ENCODE assay signal across 8 cellular contexts in genomic region chr12:8108808-8109398, GRCh38. TPM values are rescaled to one million over a fixed set of nuclear protein-coding genes. Genes with fewer than 3 reads are reported as not detected.
DNase-seq lines count a peak whose midpoint lies in the region; ATAC-seq and TF ChIP-seq lines count a peak whose summit lies in the region.

No MANE protein-coding gene starts in this region.

- peak; percentile 88 to 99 (median 96) for TF ChIP-seq CTCF in adrenal gland (IDR thresholded peaks at IDR 0.05)
- TF ChIP-seq CTCF in left ventricle myocardium inferior (IDR thresholded peaks at IDR 0.05; ENCODE audit: borderline replicate concordance), result peak; percentile 98

- H3K27me3 ChIP-seq in adrenal gland, result no peaks in the 10 kb centered on the region
- H3K27me3 ChIP-seq in left ventricle myocardium inferior (ENCODE audit: low read depth), result no peaks in the 10 kb centered on the region
- no peaks in the 10 kb centered on the region for H3K27me3 ChIP-seq in aorta (ENCODE audit: control insufficient read depth in 1 of 2, insufficient read depth in 2 of 2, low read length in 1 of 2)

- H3K4me1 ChIP-seq in adrenal gland (replicated peaks in 1 of 2) (no peaks in the 10 kb centered on the region), left ventricle myocardium inferior (no peaks in the 10 kb centered on the region), aorta (ENCODE audit: control insufficient read depth in 1 of 2, insufficient read depth in 2 of 2, low read length in 2 of 2) (no peaks in the 10 kb centered on the region)

- ATAC-seq in aorta (ENCODE audit: low FRiP score), result peak; percentile 89

- WGBS in adrenal gland, 4 donors, result 1 to 2% (median 1%) methylated on average over 3 of the region's 3 CpGs
- 0 to 2% methylated on average over 3 of the region's 3 CpGs for WGBS in aorta, 2 donors

- no peak for TF ChIP-seq POLR2A in adrenal gland (IDR thresholded peaks at IDR 0.05)

- no peak overlapping the region for H3K27ac ChIP-seq in adrenal gland
- no peak overlapping the region for H3K27ac ChIP-seq in left ventricle myocardium inferior (replicated peaks)
- no peak overlapping the region for H3K27ac ChIP-seq in aorta (ENCODE audit: low read depth in 1 of 2, low read length in 2 of 2)

- intact Hi-C loops in adrenal gland (cut with DNase I) (loop anchor here in 1 of 2 donors (10.0 kb wide), 1 partner anchor 126 kb away; no protein-coding TSS in a partner anchor), left ventricle myocardium inferior (cut with micrococcal nuclease) (no loop called here), aorta (cut with DNase I) (loop anchor here (2.0 to 5.0 kb wide), 2 partner anchors 128 kb away; no protein-coding TSS in a partner anchor)

- H3K9me3 ChIP-seq in adrenal gland (replicated peaks in 1 of 3) (no peaks in the 10 kb centered on the region), left ventricle myocardium inferior (replicated peaks) (peaks cover 6% of the 10 kb centered on the region), aorta (ENCODE audit: control insufficient read depth, low read length) (no peaks in the 10 kb centered on the region)

- H3K36me3 ChIP-seq in adrenal gland (replicated peaks in 1 of 2), result no peaks in the 10 kb centered on the region
- H3K36me3 ChIP-seq in left ventricle myocardium inferior, result peaks cover 33% of the 10 kb centered on the region
- no peaks in the 10 kb centered on the region for H3K36me3 ChIP-seq in aorta (ENCODE audit: control insufficient read depth in 1 of 2, insufficient read depth in 2 of 2, low read length in 1 of 2)

- H3K4me3 ChIP-seq in adrenal gland (no peak overlapping the region), left ventricle myocardium inferior (no peak overlapping the region), aorta (ENCODE audit: low read length in 2 of 2) (no peak overlapping the region)

- peak; percentile 40 for DNase-seq in NCI-H1436 (lab: John Stamatoyannopoulos, UW)
- no peak for DNase-seq in NCI-H1436 treated with DMSO at 0.1 percent for 48 hours (lab: John Stamatoyannopoulos, UW)
- DNase-seq in NAMALWA (ENCODE audit: low spot score), result peak; percentile 91
- peak; percentile 51 to 70 (median 63) for DNase-seq in T-helper 1 cell
- DNase-seq in adrenal gland, result peak; percentile 66 to 91 (median 77)
- peak; percentile 66 for DNase-seq in left ventricle myocardium inferior
- peak; percentile 77 for DNase-seq in putamen (ENCODE audit: low spot score)
- peak; percentile 81 to 87 for DNase-seq in aorta

RNA-seq across cellular contexts. Expression of gene CLEC4A, which starts 14.5 kb away (rescaled TPM):
- total RNA-seq in adrenal gland (1 to 10 TPM in 7 of 8 donors, not detected in 1; 1.0 to 8.4 (median 1.8) TPM), left ventricle myocardium inferior (1.5 TPM), aorta (1 to 10 TPM; 3.0 to 5.2 TPM)
- polyA plus RNA-seq in adrenal gland (1 to 10 TPM in 2 of 3 donors, under 1 TPM in 1; 0.24 to 3.7 (median 2.1) TPM), aorta (1 to 10 TPM; 3.9 to 8.4 TPM)

RNA-seq across cellular contexts. Expression of gene NECAP1, which starts 26.8 kb away (rescaled TPM):
- total RNA-seq in adrenal gland (10 to 100 TPM; 24.4 to 99.9 (median 53.6) TPM), left ventricle myocardium inferior (15.4 TPM), aorta (10 to 100 TPM; 29.6 to 33.2 TPM)
- polyA plus RNA-seq in adrenal gland (10 to 100 TPM; 13.5 to 81.1 (median 22.3) TPM), aorta (10 to 100 TPM; 13.6 to 20.1 TPM)

RNA-seq across cellular contexts. Expression of gene C3AR1, which starts 42.7 kb away (rescaled TPM):
- total RNA-seq in adrenal gland (10 to 100 TPM in 7 of 8 donors, 1 to 10 TPM in 1; 3.3 to 40.3 (median 26.8) TPM), left ventricle myocardium inferior (5.5 TPM), aorta (10 to 100 TPM; 23.4 to 39.8 TPM)
- polyA plus RNA-seq in adrenal gland (10 to 100 TPM in 1 of 3 donors, 1 to 10 TPM in 2; 5.9 to 15.7 (median 9.3) TPM), aorta (10 to 100 TPM in 1 of 2 donors, 1 to 10 TPM in 1; 4.8 to 23.9 TPM)

RNA-seq across cellular contexts. Expression of gene ZNF705A, which starts 47.9 kb away (rescaled TPM):
- total RNA-seq in adrenal gland, result not detected
- polyA plus RNA-seq in adrenal gland, result not detected
- total RNA-seq in left ventricle myocardium inferior, result not detected
- not detected for total RNA-seq in aorta
- not detected for polyA plus RNA-seq in aorta
